14 cellular contexts compared by ENCODE assay signal in genomic region chr16:1542533-1542932, GRCh38. TPM values are rescaled to one million over a fixed set of nuclear protein-coding genes. Genes with fewer than 3 reads are reported as not detected.
DNase-seq lines count a peak whose midpoint lies in the region; ATAC-seq and TF ChIP-seq lines count a peak whose summit lies in the region.
"Had no signal": no experiment of that assay in that cellular context is flagged by ENCODE, and none has a peak within 500 bp of the region (broad histone marks: within the 10 kb centered on the region; RNA-seq: fewer than 3 reads in every experiment).

No MANE protein-coding gene starts in this region.

- no peak for DNase-seq in heart right ventricle
- DNase-seq in Right ventricle myocardium superior: no peak
- no peak for DNase-seq in activated naive CD4-positive, alpha-beta T cell treated with anti-CD3 and anti-CD28 coated beads, Interleukin-2, amount 50 U/mL, for 72 hours (ENCODE audit: low spot score in 2 of 2)
- DNase-seq in lower lobe of right lung: no peak
- DNase-seq in upper lobe of left lung: peak in 1 of 2 donors; percentile 59
- DNase-seq in effector CD4-positive, alpha-beta T cell: no peak
- DNase-seq: AML-193; central memory CD4-positive, alpha-beta T cell; HCEC 1CT; NCI-H1092 had no signal

- H3K4me3 ChIP-seq in heart right ventricle: peak overlapping the region in 1 of 10 donors; percentile 5
- no peak overlapping the region for H3K4me3 ChIP-seq in lower lobe of right lung
- H3K4me3 ChIP-seq in upper lobe of left lung: peak overlapping the region in 1 of 4 donors; percentile 17

- intact Hi-C loops in heart right ventricle (cut with DNase I): loop anchor here in 3 of 10 donors (10.0 kb wide), 3 partner anchors 48 to 492 kb away; partner anchors contain the start of genes TELO2 (in 2 of the 3) and UQCC4 (in 1 of the 3)
- intact Hi-C loops in Right ventricle myocardium superior (cut with DNase I): no loop called here
- intact Hi-C loops in lower lobe of right lung (cut with DNase I): no loop called here

- TF ChIP-seq CTCF in heart right ventricle (IDR thresholded peaks at IDR 0.05) (no peak), lower lobe of right lung (IDR thresholded peaks at IDR 0.05) (no peak), upper lobe of left lung (IDR thresholded peaks at IDR 0.05) (no peak)

- peaks cover 8 to 10% of the 10 kb centered on the region in 2 donors for H3K36me3 Mint-ChIP-seq in activated naive CD4-positive, alpha-beta T cell treated with anti-CD3 and anti-CD28 coated beads, Interleukin-2, amount 50 U/mL, for 72 hours

- H3K4me1 ChIP-seq in heart right ventricle (peaks cover 62 to 100% (median 98%) of the 10 kb centered on the region in 9 donors), lower lobe of right lung (peaks cover 94% of the 10 kb centered on the region), upper lobe of left lung (peaks cover 84 to 100% (median 90%) of the 10 kb centered on the region in 4 donors)

- no peak for ATAC-seq in heart right ventricle
- no peak for ATAC-seq in Right ventricle myocardium superior (ENCODE audit: poor library complexity)
- ATAC-seq in activated naive CD4-positive, alpha-beta T cell treated with anti-CD3 and anti-CD28 coated beads, Interleukin-2, amount 50 U/mL, for 72 hours: no peak
- ATAC-seq in lower lobe of right lung: no peak
- ATAC-seq in upper lobe of left lung (ENCODE audit: low FRiP score in 2 of 2): no peak
- ATAC-seq in HG03045 (IDR thresholded peaks at IDR 0.05; ENCODE audit: unreplicated experiment): no peak
- ATAC-seq in GM18502 (IDR thresholded peaks at IDR 0.05; ENCODE audit: poor library complexity, unreplicated experiment): no peak

- no peak for TF ChIP-seq POLR2A in upper lobe of left lung (IDR thresholded peaks at IDR 0.05)

- H3K27me3 ChIP-seq in heart right ventricle (no peaks in the 10 kb centered on the region), lower lobe of right lung (ENCODE audit: low read depth) (no peaks in the 10 kb centered on the region), upper lobe of left lung (no peaks in the 10 kb centered on the region)

- H3K27ac ChIP-seq in heart right ventricle: peak overlapping the region in 9 of 10 donors; percentile 86 to 99 (median 97)
- H3K27ac ChIP-seq in lower lobe of right lung: peak overlapping the region; percentile 86
- peak overlapping the region; percentile 73 to 93 (median 76) for H3K27ac ChIP-seq in upper lobe of left lung

- WGBS in heart right ventricle, 2 donors: 78 to 82% methylated on average over 18 of the region's 18 CpGs
- 92 to 93% methylated on average over 11 to 17 of the region's 18 CpGs for WGBS in upper lobe of left lung, 2 donors

- H3K9me3 Mint-ChIP-seq in activated naive CD4-positive, alpha-beta T cell treated with anti-CD3 and anti-CD28 coated beads, Interleukin-2, amount 50 U/mL, for 72 hours: no peaks in the 10 kb centered on the region

- H3K36me3 ChIP-seq in heart right ventricle (peaks cover 0 to 81% (median 26%) of the 10 kb centered on the region in 9 donors), lower lobe of right lung (peaks cover 76% of the 10 kb centered on the region), upper lobe of left lung (peaks cover 3 to 83% (median 54%) of the 10 kb centered on the region in 4 donors)

- peak overlapping the region; percentile 93 to 96 for H3K27ac Mint-ChIP-seq in activated naive CD4-positive, alpha-beta T cell treated with anti-CD3 and anti-CD28 coated beads, Interleukin-2, amount 50 U/mL, for 72 hours

- no peak for TF ChIP-seq EP300 in upper lobe of left lung (IDR thresholded peaks at IDR 0.05)

- H3K9me3 ChIP-seq in heart right ventricle (no peaks in the 10 kb centered on the region), lower lobe of right lung (no peaks in the 10 kb centered on the region), upper lobe of left lung (no peaks in the 10 kb centered on the region)

RNA-seq across cellular contexts. Expression of gene TMEM204, which starts 9.1 kb away (rescaled TPM):
- total RNA-seq in heart right ventricle (10 to 100 TPM; 10.7 to 24.4 (median 18.1) TPM), Right ventricle myocardium superior (28.9 TPM), lower lobe of right lung (63.1 TPM), upper lobe of left lung (100 to 1,000 TPM in 1 of 6 donors, 10 to 100 TPM in 5; 31.4 to 112 (median 48.4) TPM)
- polyA plus RNA-seq in heart right ventricle: 10 to 100 TPM; 37.5 to 49.9 TPM
- total RNA-seq in activated naive CD4-positive, alpha-beta T cell treated with anti-CD3 and anti-CD28 coated beads, Interleukin-2, amount 50 U/mL, for 72 hours: 10 to 100 TPM; 10.3 to 17.6 TPM
- total RNA-seq: NCI-H460 had no signal

RNA-seq across cellular contexts. Expression of gene TELO2, which starts 49.4 kb away (rescaled TPM):
- total RNA-seq in heart right ventricle (10 to 100 TPM; 14.5 to 22.0 (median 19.7) TPM), Right ventricle myocardium superior (18.8 TPM), lower lobe of right lung (27.5 TPM), upper lobe of left lung (100 to 1,000 TPM in 1 of 6 donors, 10 to 100 TPM in 5; 13.8 to 130 (median 41.5) TPM)
- polyA plus RNA-seq in heart right ventricle: 10 to 100 TPM; 27.4 to 50.5 TPM
- total RNA-seq in activated naive CD4-positive, alpha-beta T cell treated with anti-CD3 and anti-CD28 coated beads, Interleukin-2, amount 50 U/mL, for 72 hours: 10 to 100 TPM; 53.4 to 94.9 TPM

RNA-seq across cellular contexts. Expression of gene PTX4, which starts 53.8 kb away (rescaled TPM):
- total RNA-seq in heart right ventricle: not detected
- polyA plus RNA-seq in heart right ventricle: not detected
- 0.16 TPM for total RNA-seq in Right ventricle myocardium superior
- not detected for total RNA-seq in activated naive CD4-positive, alpha-beta T cell treated with anti-CD3 and anti-CD28 coated beads, Interleukin-2, amount 50 U/mL, for 72 hours
- total RNA-seq in lower lobe of right lung: not detected
- total RNA-seq in upper lobe of left lung: under 1 TPM in 3 of 6 donors, not detected in 3; 0.30 to 0.34 (median 0.34) TPM
- total RNA-seq: HT1080 had no signal
